In the genomic region with DNA sequence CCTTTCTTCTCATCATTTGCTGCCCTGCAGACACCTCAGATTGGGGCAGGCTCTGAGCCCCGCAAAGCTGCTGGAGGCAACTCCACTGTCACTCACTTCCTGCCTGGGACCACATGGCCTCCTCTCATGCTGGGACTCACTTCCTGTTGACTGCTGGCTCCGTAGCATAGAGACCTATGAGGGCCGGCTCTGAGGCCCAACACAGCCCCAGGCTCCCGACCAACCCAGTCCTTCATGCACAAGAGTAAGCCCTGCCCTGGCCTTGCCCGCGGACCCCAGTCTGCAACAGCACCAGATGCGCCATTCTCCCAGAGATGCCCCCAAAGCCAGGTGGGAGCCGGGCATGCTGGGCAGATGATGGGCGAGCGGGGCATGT, we compare ENCODE assay signal across 1 cellular context.
A peak's percentile ranks its signal among the peaks of the same experiment; 100 is the strongest.
TF ChIP-seq lines count a peak whose summit lies in the region.

No MANE protein-coding gene starts in this region.

TF ChIP-seq in HepG2, 621 proteins besides CTCF, POLR2A, EP300 and RAD21 (continued from another document):
- TF ChIP-seq, protein P1, sequence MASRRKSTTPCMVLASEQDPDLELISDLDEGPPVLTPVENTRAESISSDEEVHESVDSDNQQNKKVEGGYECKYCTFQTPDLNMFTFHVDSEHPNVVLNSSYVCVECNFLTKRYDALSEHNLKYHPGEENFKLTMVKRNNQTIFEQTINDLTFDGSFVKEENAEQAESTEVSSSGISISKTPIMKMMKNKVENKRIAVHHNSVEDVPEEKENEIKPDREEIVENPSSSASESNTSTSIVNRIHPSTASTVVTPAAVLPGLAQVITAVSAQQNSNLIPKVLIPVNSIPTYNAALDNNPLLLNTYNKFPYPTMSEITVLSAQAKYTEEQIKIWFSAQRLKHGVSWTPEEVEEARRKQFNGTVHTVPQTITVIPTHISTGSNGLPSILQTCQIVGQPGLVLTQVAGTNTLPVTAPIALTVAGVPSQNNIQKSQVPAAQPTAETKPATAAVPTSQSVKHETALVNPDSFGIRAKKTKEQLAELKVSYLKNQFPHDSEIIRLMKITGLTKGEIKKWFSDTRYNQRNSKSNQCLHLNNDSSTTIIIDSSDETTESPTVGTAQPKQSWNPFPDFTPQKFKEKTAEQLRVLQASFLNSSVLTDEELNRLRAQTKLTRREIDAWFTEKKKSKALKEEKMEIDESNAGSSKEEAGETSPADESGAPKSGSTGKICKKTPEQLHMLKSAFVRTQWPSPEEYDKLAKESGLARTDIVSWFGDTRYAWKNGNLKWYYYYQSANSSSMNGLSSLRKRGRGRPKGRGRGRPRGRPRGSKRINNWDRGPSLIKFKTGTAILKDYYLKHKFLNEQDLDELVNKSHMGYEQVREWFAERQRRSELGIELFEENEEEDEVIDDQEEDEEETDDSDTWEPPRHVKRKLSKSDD (CRISPR knock-in tag; IDR thresholded peaks at IDR 0.05; ENCODE audit: low read depth): no peak
- TF ChIP-seq NFIC (IDR thresholded peaks at IDR 0.05; ENCODE audit: low read length) (no peak), GABPB1 (CRISPR knock-in tag; IDR thresholded peaks at IDR 0.05) (peak; percentile 22; the same call in 1 of the 2 replicates), ZNF367 (CRISPR knock-in tag; IDR thresholded peaks at IDR 0.05; ENCODE audit: borderline replicate concordance) (no peak), KAT7 (CRISPR knock-in tag; IDR thresholded peaks at IDR 0.05; ENCODE audit: borderline replicate concordance) (no peak), NRL (CRISPR knock-in tag; IDR thresholded peaks at IDR 0.05; ENCODE audit: borderline replicate concordance) (no peak), REXO4 (CRISPR knock-in tag; IDR thresholded peaks at IDR 0.05; ENCODE audit: borderline replicate concordance) (no peak), MEF2D (CRISPR knock-in tag; IDR thresholded peaks at IDR 0.05) (no peak), SUZ12 (IDR thresholded peaks at IDR 0.05; ENCODE audit: low read depth, low read length) (no peak), ZNF556 (CRISPR knock-in tag; IDR thresholded peaks at IDR 0.05; ENCODE audit: borderline replicate concordance) (no peak), GATAD2A (CRISPR knock-in tag; IDR thresholded peaks at IDR 0.05) (no peak), ZNF501 (CRISPR knock-in tag; IDR thresholded peaks at IDR 0.05) (no peak), ZNF605 (CRISPR knock-in tag; IDR thresholded peaks at IDR 0.05) (no peak), ZNF557 (CRISPR knock-in tag; IDR thresholded peaks at IDR 0.05) (no peak), NR3C1 (CRISPR knock-in tag; IDR thresholded peaks at IDR 0.05) (no peak), SMARCC2 (IDR thresholded peaks at IDR 0.05) (no peak), RBFOX2 (IDR thresholded peaks at IDR 0.05; ENCODE audit: low read depth, low read length) (no peak), PLRG1 (conservative IDR thresholded peaks at IDR 0.05) (no peak), MAFF (IDR thresholded peaks at IDR 0.05; ENCODE audit: low read depth, low read length) (no peak), ZNF777 (CRISPR knock-in tag; IDR thresholded peaks at IDR 0.05) (no peak), GABPA (IDR thresholded peaks at IDR 0.05; ENCODE audit: low read depth, low read length) (no peak), GABPA (CRISPR knock-in tag; IDR thresholded peaks at IDR 0.05; ENCODE audit: low read depth) (peak; percentile 74), ZNF354B (CRISPR knock-in tag; IDR thresholded peaks at IDR 0.05) (no peak), HOXA3 (CRISPR knock-in tag; IDR thresholded peaks at IDR 0.05) (no peak), ZNF160 (CRISPR knock-in tag; IDR thresholded peaks at IDR 0.05) (no peak)
- TF ChIP-seq, protein P2, sequence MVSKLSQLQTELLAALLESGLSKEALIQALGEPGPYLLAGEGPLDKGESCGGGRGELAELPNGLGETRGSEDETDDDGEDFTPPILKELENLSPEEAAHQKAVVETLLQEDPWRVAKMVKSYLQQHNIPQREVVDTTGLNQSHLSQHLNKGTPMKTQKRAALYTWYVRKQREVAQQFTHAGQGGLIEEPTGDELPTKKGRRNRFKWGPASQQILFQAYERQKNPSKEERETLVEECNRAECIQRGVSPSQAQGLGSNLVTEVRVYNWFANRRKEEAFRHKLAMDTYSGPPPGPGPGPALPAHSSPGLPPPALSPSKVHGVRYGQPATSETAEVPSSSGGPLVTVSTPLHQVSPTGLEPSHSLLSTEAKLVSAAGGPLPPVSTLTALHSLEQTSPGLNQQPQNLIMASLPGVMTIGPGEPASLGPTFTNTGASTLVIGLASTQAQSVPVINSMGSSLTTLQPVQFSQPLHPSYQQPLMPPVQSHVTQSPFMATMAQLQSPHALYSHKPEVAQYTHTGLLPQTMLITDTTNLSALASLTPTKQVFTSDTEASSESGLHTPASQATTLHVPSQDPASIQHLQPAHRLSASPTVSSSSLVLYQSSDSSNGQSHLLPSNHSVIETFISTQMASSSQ (IDR thresholded peaks at IDR 0.05; ENCODE audit: low read depth): no peak
- TF ChIP-seq, protein P2 (CRISPR knock-in tag; IDR thresholded peaks at IDR 0.05; ENCODE audit: borderline replicate concordance): no peak
- TF ChIP-seq, protein P3, sequence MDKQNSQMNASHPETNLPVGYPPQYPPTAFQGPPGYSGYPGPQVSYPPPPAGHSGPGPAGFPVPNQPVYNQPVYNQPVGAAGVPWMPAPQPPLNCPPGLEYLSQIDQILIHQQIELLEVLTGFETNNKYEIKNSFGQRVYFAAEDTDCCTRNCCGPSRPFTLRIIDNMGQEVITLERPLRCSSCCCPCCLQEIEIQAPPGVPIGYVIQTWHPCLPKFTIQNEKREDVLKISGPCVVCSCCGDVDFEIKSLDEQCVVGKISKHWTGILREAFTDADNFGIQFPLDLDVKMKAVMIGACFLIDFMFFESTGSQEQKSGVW (CRISPR knock-in tag; IDR thresholded peaks at IDR 0.05; ENCODE audit: borderline replicate concordance): no peak
- TF ChIP-seq, protein P4, sequence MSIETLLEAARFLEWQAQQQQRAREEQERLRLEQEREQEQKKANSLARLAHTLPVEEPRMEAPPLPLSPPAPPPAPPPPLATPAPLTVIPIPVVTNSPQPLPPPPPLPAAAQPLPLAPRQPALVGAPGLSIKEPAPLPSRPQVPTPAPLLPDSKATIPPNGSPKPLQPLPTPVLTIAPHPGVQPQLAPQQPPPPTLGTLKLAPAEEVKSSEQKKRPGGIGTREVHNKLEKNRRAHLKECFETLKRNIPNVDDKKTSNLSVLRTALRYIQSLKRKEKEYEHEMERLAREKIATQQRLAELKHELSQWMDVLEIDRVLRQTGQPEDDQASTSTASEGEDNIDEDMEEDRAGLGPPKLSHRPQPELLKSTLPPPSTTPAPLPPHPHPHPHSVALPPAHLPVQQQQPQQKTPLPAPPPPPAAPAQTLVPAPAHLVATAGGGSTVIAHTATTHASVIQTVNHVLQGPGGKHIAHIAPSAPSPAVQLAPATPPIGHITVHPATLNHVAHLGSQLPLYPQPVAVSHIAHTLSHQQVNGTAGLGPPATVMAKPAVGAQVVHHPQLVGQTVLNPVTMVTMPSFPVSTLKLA (IDR thresholded peaks at IDR 0.05): no peak
- TF ChIP-seq, protein P5, sequence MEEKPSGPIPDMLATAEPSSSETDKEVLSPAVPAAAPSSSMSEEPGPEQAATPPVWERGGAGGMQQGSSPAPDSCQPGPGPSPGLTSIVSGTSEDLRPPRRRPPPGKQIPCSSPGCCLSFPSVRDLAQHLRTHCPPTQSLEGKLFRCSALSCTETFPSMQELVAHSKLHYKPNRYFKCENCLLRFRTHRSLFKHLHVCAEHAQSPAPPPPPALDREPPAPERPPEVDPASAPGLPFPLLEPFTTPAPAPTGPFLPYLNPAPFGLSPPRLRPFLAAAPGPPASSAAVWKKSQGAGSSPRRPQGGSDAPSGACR (CRISPR knock-in tag; IDR thresholded peaks at IDR 0.05): no peak
- TF ChIP-seq, protein P6, sequence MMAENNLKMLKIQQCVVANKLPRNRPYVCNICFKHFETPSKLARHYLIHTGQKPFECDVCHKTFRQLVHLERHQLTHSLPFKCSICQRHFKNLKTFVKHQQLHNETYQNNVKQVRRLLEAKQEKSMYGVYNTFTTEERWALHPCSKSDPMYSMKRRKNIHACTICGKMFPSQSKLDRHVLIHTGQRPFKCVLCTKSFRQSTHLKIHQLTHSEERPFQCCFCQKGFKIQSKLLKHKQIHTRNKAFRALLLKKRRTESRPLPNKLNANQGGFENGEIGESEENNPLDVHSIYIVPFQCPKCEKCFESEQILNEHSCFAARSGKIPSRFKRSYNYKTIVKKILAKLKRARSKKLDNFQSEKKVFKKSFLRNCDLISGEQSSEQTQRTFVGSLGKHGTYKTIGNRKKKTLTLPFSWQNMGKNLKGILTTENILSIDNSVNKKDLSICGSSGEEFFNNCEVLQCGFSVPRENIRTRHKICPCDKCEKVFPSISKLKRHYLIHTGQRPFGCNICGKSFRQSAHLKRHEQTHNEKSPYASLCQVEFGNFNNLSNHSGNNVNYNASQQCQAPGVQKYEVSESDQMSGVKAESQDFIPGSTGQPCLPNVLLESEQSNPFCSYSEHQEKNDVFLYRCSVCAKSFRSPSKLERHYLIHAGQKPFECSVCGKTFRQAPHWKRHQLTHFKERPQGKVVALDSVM (CRISPR knock-in tag; IDR thresholded peaks at IDR 0.05): no peak
- TF ChIP-seq, protein P7, sequence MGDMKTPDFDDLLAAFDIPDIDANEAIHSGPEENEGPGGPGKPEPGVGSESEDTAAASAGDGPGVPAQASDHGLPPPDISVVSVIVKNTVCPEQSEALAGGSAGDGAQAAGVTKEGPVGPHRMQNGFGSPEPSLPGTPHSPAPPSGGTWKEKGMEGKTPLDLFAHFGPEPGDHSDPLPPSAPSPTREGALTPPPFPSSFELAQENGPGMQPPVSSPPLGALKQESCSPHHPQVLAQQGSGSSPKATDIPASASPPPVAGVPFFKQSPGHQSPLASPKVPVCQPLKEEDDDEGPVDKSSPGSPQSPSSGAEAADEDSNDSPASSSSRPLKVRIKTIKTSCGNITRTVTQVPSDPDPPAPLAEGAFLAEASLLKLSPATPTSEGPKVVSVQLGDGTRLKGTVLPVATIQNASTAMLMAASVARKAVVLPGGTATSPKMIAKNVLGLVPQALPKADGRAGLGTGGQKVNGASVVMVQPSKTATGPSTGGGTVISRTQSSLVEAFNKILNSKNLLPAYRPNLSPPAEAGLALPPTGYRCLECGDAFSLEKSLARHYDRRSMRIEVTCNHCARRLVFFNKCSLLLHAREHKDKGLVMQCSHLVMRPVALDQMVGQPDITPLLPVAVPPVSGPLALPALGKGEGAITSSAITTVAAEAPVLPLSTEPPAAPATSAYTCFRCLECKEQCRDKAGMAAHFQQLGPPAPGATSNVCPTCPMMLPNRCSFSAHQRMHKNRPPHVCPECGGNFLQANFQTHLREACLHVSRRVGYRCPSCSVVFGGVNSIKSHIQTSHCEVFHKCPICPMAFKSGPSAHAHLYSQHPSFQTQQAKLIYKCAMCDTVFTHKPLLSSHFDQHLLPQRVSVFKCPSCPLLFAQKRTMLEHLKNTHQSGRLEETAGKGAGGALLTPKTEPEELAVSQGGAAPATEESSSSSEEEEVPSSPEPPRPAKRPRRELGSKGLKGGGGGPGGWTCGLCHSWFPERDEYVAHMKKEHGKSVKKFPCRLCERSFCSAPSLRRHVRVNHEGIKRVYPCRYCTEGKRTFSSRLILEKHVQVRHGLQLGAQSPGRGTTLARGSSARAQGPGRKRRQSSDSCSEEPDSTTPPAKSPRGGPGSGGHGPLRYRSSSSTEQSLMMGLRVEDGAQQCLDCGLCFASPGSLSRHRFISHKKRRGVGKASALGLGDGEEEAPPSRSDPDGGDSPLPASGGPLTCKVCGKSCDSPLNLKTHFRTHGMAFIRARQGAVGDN (CRISPR knock-in tag; IDR thresholded peaks at IDR 0.05): peak; percentile 39; the same call in 1 of the 2 replicates
- TF ChIP-seq, protein P8, sequence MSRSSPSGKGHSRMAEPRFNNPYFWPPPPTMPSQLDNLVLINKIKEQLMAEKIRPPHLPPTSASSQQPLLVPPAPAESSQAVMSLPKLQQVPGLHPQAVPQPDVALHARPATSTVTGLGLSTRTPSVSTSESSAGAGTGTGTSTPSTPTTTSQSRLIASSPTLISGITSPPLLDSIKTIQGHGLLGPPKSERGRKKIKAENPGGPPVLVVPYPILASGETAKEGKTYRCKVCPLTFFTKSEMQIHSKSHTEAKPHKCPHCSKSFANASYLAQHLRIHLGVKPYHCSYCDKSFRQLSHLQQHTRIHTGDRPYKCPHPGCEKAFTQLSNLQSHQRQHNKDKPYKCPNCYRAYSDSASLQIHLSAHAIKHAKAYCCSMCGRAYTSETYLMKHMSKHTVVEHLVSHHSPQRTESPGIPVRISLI (CRISPR knock-in tag; IDR thresholded peaks at IDR 0.05; ENCODE audit: borderline replicate concordance): no peak
